ENCODE assay signal across 1 cellular context in the genomic region with DNA sequence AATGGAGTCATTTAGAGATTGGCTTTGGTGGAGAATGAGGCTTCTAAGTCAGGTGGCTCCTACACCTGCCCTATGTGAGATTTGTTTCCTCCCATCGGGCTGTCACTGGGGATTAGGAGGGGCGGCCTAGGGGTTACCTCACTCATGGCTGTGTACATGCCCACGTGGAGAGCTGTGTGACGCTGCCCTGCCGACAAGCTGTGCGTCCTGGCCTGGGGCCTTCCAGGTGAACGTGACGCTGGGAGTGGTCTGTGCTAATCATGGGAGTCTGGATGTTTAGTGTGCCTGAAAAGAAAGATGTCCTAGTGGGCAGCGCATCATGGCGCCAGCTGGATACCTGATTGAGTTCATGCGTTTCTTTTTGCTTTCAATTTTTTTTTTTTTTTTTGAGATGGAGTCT.
TF ChIP-seq lines count a peak whose summit lies in the region.

No MANE protein-coding gene starts in this region.

TF ChIP-seq in GM23338, 12 proteins besides CTCF, POLR2A, EP300 and RAD21 (continued from another document):
- TF ChIP-seq, protein P1, sequence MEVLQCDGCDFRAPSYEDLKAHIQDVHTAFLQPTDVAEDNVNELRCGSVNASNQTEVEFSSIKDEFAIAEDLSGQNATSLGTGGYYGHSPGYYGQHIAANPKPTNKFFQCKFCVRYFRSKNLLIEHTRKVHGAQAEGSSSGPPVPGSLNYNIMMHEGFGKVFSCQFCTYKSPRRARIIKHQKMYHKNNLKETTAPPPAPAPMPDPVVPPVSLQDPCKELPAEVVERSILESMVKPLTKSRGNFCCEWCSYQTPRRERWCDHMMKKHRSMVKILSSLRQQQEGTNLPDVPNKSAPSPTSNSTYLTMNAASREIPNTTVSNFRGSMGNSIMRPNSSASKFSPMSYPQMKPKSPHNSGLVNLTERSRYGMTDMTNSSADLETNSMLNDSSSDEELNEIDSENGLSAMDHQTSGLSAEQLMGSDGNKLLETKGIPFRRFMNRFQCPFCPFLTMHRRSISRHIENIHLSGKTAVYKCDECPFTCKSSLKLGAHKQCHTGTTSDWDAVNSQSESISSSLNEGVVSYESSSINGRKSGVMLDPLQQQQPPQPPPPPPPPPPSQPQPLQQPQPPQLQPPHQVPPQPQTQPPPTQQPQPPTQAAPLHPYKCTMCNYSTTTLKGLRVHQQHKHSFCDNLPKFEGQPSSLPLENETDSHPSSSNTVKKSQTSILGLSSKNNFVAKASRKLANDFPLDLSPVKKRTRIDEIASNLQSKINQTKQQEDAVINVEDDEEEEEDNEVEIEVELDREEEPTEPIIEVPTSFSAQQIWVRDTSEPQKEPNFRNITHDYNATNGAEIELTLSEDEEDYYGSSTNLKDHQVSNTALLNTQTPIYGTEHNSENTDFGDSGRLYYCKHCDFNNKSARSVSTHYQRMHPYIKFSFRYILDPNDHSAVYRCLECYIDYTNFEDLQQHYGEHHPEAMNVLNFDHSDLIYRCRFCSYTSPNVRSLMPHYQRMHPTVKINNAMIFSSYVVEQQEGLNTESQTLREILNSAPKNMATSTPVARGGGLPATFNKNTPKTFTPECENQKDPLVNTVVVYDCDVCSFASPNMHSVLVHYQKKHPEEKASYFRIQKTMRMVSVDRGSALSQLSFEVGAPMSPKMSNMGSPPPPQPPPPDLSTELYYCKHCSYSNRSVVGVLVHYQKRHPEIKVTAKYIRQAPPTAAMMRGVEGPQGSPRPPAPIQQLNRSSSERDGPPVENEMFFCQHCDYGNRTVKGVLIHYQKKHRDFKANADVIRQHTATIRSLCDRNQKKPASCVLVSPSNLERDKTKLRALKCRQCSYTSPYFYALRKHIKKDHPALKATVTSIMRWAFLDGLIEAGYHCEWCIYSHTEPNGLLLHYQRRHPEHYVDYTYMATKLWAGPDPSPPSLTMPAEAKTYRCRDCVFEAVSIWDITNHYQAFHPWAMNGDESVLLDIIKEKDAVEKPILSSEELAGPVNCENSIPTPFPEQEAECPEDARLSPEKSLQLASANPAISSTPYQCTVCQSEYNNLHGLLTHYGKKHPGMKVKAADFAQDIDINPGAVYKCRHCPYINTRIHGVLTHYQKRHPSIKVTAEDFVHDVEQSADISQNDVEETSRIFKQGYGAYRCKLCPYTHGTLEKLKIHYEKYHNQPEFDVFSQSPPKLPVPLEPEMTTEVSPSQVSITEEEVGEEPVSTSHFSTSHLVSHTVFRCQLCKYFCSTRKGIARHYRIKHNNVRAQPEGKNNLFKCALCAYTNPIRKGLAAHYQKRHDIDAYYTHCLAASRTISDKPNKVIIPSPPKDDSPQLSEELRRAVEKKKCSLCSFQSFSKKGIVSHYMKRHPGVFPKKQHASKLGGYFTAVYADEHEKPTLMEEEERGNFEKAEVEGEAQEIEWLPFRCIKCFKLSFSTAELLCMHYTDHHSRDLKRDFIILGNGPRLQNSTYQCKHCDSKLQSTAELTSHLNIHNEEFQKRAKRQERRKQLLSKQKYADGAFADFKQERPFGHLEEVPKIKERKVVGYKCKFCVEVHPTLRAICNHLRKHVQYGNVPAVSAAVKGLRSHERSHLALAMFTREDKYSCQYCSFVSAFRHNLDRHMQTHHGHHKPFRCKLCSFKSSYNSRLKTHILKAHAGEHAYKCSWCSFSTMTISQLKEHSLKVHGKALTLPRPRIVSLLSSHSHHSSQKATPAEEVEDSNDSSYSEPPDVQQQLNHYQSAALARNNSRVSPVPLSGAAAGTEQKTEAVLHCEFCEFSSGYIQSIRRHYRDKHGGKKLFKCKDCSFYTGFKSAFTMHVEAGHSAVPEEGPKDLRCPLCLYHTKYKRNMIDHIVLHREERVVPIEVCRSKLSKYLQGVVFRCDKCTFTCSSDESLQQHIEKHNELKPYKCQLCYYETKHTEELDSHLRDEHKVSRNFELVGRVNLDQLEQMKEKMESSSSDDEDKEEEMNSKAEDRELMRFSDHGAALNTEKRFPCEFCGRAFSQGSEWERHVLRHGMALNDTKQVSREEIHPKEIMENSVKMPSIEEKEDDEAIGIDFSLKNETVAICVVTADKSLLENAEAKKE (CRISPR knock-in tag; IDR thresholded peaks at IDR 0.05), result no peak
- TF ChIP-seq EZH2phosphoT487 (IDR thresholded peaks at IDR 0.05; ENCODE audit: unreplicated experiment), result no peak
- TF ChIP-seq EZH2 (IDR thresholded peaks at IDR 0.05; ENCODE audit: low read depth, unreplicated experiment), result no peak
- TF ChIP-seq NANOG (IDR thresholded peaks at IDR 0.05; ENCODE audit: borderline replicate concordance), result no peak
- TF ChIP-seq ZNF331 (CRISPR knock-in tag; IDR thresholded peaks at IDR 0.05; ENCODE audit: low read depth), result no peak
